In genomic region chr2:18435425-18436037, GRCh38 we compare ENCODE assay signal across 8 cellular contexts.
DNase-seq lines count a peak whose midpoint lies in the region; ATAC-seq, FAIRE-seq and TF ChIP-seq lines count a peak whose summit lies in the region.

No MANE protein-coding gene starts in this region.

- no peak for TF ChIP-seq POLR2A in K562 (conservative IDR thresholded peaks at IDR 0.05)

- no peaks in the 10 kb centered on the region for H4K20me1 ChIP-seq in K562 (replicated peaks; ENCODE audit: control insufficient read depth, insufficient read depth, low read length)

- ATAC-seq in HG02678 (IDR thresholded peaks at IDR 0.05; ENCODE audit: unreplicated experiment) (peak; percentile 54), K562 (peak; percentile 75), left lung (peak; percentile 66)

- TF ChIP-seq EP300 in K562 (IDR thresholded peaks at IDR 0.05; ENCODE audit: low read length) = no peak

- TF ChIP-seq RAD21 in K562 (CRISPR knock-in tag; conservative IDR thresholded peaks at IDR 0.05 in 1 of 2, IDR thresholded peaks at IDR 0.05 in 1 of 2) = peak; percentile 66 to 83

- intact Hi-C loops in K562 (cut with micrococcal nuclease) (loop anchor here (2.0 to 5.0 kb wide), 4 partner anchors 87 to 1427 kb away; no protein-coding TSS in a partner anchor), left lung (cut with DNase I) (no loop called here)

- no peaks in the 10 kb centered on the region for H3K9me1 ChIP-seq in K562 (ENCODE audit: control insufficient read depth, insufficient read depth, low read length)

- peak; percentile 90 for FAIRE-seq in G401.6 (lab: Jason Lieb, UNC)
- FAIRE-seq in K562 (lab: Jason Lieb, UNC) = peak; percentile 80

- H3K9ac ChIP-seq in K562 (ENCODE audit: insufficient read depth in 1 of 2, low read depth in 2 of 2, low read length in 2 of 2) = no peak overlapping the region

- H3K79me2 ChIP-seq in K562 (ENCODE audit: control insufficient read depth, insufficient read depth, low read length) = no peaks in the 10 kb centered on the region

- no peak overlapping the region for H3K4me3 ChIP-seq in K562
- H3K4me3 ChIP-seq in left lung = no peak overlapping the region

- POLR2A ChIA-PET in K562 (lab: Yijun Ruan, JAX) = no interaction called here

- no peak overlapping the region for H3K4me2 ChIP-seq in K562 (ENCODE audit: insufficient read depth, low read length)

- CTCF ChIA-PET in K562 (lab: Yijun Ruan, JAX; ENCODE audit: low intra/inter-chr PET ratio) = interaction anchor here (0.6 to 1.1 kb wide), 2 partner anchors 796 to 925 kb away, joined by 3 read pairs; no protein-coding TSS in a partner anchor

- DNase-seq in NCI-H460 (ENCODE audit: extremely low read depth, low read depth) = peak; percentile 74
- DNase-seq in K562 (ENCODE audit: extremely low read depth in 1 of 4, low spot score in 3 of 4) = peak in 2 of 4 experiments; percentile 20 to 63
- DNase-seq in left lung = no peak
- no peak for DNase-seq in GM19240 (ENCODE audit: insufficient read length, low spot score)
- no peak for DNase-seq in occipital lobe (lab: John Stamatoyannopoulos, UW)
- no peak for DNase-seq in HK-2 (ENCODE audit: unreplicated experiment)

- H3K9me3 ChIP-seq in K562 (replicated peaks; ENCODE audit: control insufficient read depth, insufficient read depth, low read depth, low read length) (no peaks in the 10 kb centered on the region), left lung (no peaks in the 10 kb centered on the region)

- H3K27ac ChIP-seq in K562 (ENCODE audit: extremely low read depth, low read depth, low read length) (no peak overlapping the region), left lung (no peak overlapping the region)

- TF ChIP-seq CTCF in K562 (IDR thresholded peaks at IDR 0.05 in 2 of 3, conservative IDR thresholded peaks at IDR 0.05 in 1 of 3; ENCODE audit: insufficient read depth in 2 of 3, low read depth in 1 of 3, low read length in 3 of 3) (peak; percentile 10 to 76 (median 37); a peak in 3 of 6 replicates), left lung (IDR thresholded peaks at IDR 0.05) (peak in 1 of 2 donors; percentile 42)

- H3K27me3 ChIP-seq in K562 (ENCODE audit: control insufficient read depth in 2 of 2, insufficient read depth in 2 of 2, low read length in 2 of 2) = no peaks in the 10 kb centered on the region
- H3K27me3 ChIP-seq in left lung = no peaks in the 10 kb centered on the region

- in situ Hi-C loops in K562 (cut with MboI) = loop anchor here (25.0 kb wide), 1 partner anchor 927 kb away; the partner anchor contains the start of gene OSR1

- no peak overlapping the region for H2AFZ ChIP-seq in K562 (ENCODE audit: low read depth, low read length)

- H3K36me3 ChIP-seq in K562 (ENCODE audit: control insufficient read depth, insufficient read depth, low read length) (no peaks in the 10 kb centered on the region), left lung (no peaks in the 10 kb centered on the region)

- H3K4me1 ChIP-seq in K562 (replicated peaks in 1 of 2; ENCODE audit: control insufficient read depth in 2 of 2, insufficient read depth in 2 of 2, low read length in 2 of 2) (no peaks in the 10 kb centered on the region), left lung (peaks cover 0 to 4% of the 10 kb centered on the region in 2 donors)

- 0% methylated on average over 2 of the region's 2 CpGs for WGBS in K562 (ENCODE audit: insufficient coverage, low coverage, missing lambda C conversion rate)

- BruUV-seq in K562 (replicated peaks; lab: Mats Ljungman, UMichigan) = no TSS peak

TF ChIP-seq in K562, 482 proteins besides CTCF, POLR2A, EP300 and RAD21:
- TF ChIP-seq RBM25 (IDR thresholded peaks at IDR 0.05; ENCODE audit: low read depth, low read length, severe bottlenecking) = peak; percentile 61
- peak; percentile 64 for TF ChIP-seq DEAF1 (CRISPR knock-in tag; IDR thresholded peaks at IDR 0.05)
- 0 out of 2 replicates have a peak, but pooled peaks have one; percentile 23 for TF ChIP-seq SMC3 (conservative IDR thresholded peaks at IDR 0.05; ENCODE audit: insufficient read depth, low read depth, low read length)
- no peak for TF ChIP-seq PHB2 (IDR thresholded peaks at IDR 0.05; ENCODE audit: low read depth)
- TF ChIP-seq ZFP36 (IDR thresholded peaks at IDR 0.05; ENCODE audit: low read depth, low read length, partially characterized antibody) = peak; percentile 39
- no peak for TF ChIP-seq ZBTB43 (CRISPR knock-in tag; IDR thresholded peaks at IDR 0.05)
- no peak for TF ChIP-seq ZNF311 (CRISPR knock-in tag; IDR thresholded peaks at IDR 0.05)
- TF ChIP-seq TAF7 (tag; IDR thresholded peaks at IDR 0.05) = no peak
